ENCODE assay signal across 18 cellular contexts in genomic region chr3:171711461-171711860, GRCh38.
"Had no signal": no experiment of that assay in that cellular context is flagged by ENCODE, and none has a peak within 500 bp of the region (broad histone marks: within the 10 kb centered on the region; RNA-seq: fewer than 3 reads in every experiment).

No MANE protein-coding gene starts in this region.

- H2AFZ ChIP-seq: hepatocyte had no signal

- ATAC-seq: activated CD8-positive, alpha-beta T cell treated with anti-CD3 and anti-CD28 coated beads for 36 hours; mucosa of descending colon; naive thymus-derived CD8-positive, alpha-beta T cell; stimulated activated memory B cell treated with anti-CD40 and anti-IgM and Interleukin-4, amounts not matched to agents 10 μg/mL and 1 μg/mL and 100 μg/mL, for 72 hours; T-cell had no signal

- H3K36me3 ChIP-seq: colonic mucosa, WERI-Rb-1 had no signal

- H3K4me3 Mint-ChIP-seq: activated CD8-positive, alpha-beta T cell treated with anti-CD3 and anti-CD28 coated beads for 36 hours; naive thymus-derived CD8-positive, alpha-beta T cell; stimulated activated memory B cell treated with anti-CD40 and anti-IgM and Interleukin-4, amounts not matched to agents 10 μg/mL and 1 μg/mL and 100 μg/mL, for 72 hours; T-cell had no signal

- H3K4me2 ChIP-seq: hepatocyte had no signal

- DNase-seq: activated CD4-positive, alpha-beta T cell treated with anti-CD3 and anti-CD28 coated beads for 4 hours; activated CD8-positive, alpha-beta memory T cell treated with anti-CD3 and anti-CD28 coated beads, Interleukin-2, amount 50 U/mL, for 4 hours; activated CD8-positive, alpha-beta T cell treated with anti-CD3 and anti-CD28 coated beads for 36 hours; activated naive CD4-positive, alpha-beta T cell; caudate nucleus; colonic mucosa; effector CD8-positive, alpha-beta T cell; left cardiac atrium; mucosa of descending colon; naive thymus-derived CD8-positive, alpha-beta T cell; nucleus accumbens; right cardiac atrium; T-cell; trophoblast cell; WERI-Rb-1 had no signal

- H3K27ac Mint-ChIP-seq: activated CD8-positive, alpha-beta T cell treated with anti-CD3 and anti-CD28 coated beads for 36 hours; naive thymus-derived CD8-positive, alpha-beta T cell; stimulated activated memory B cell treated with anti-CD40 and anti-IgM and Interleukin-4, amounts not matched to agents 10 μg/mL and 1 μg/mL and 100 μg/mL, for 72 hours; T-cell had no signal

- H3K27ac ChIP-seq: colonic mucosa, hepatocyte, WERI-Rb-1 had no signal

- H3K36me3 Mint-ChIP-seq: stimulated activated memory B cell treated with anti-CD40 and anti-IgM and Interleukin-4, amounts not matched to agents 10 μg/mL and 1 μg/mL and 100 μg/mL, for 72 hours had no signal

- H3K9me3 ChIP-seq: colonic mucosa had no signal

- H3K27me3 Mint-ChIP-seq: activated CD8-positive, alpha-beta T cell treated with anti-CD3 and anti-CD28 coated beads for 36 hours; progenitor cell of endocrine pancreas; stimulated activated memory B cell treated with anti-CD40 and anti-IgM and Interleukin-4, amounts not matched to agents 10 μg/mL and 1 μg/mL and 100 μg/mL, for 72 hours had no signal

- H3K4me1 ChIP-seq: colonic mucosa had no signal

- H3K4me1 Mint-ChIP-seq: naive thymus-derived CD8-positive, alpha-beta T cell; stimulated activated memory B cell treated with anti-CD40 and anti-IgM and Interleukin-4, amounts not matched to agents 10 μg/mL and 1 μg/mL and 100 μg/mL, for 72 hours; T-cell had no signal

- H3K4me3 ChIP-seq: colonic mucosa, hepatocyte, mucosa of descending colon had no signal

- H3K27me3 ChIP-seq: colonic mucosa, hepatocyte had no signal
